In genomic region chrX:69222103-69223090, GRCh38 we compare ENCODE assay signal across 7 cellular contexts. TPM values are rescaled to one million over a fixed set of nuclear protein-coding genes. Genes with fewer than 3 reads are reported as not detected.
DNase-seq lines count a peak whose midpoint lies in the region; ATAC-seq, FAIRE-seq and TF ChIP-seq lines count a peak whose summit lies in the region.

No MANE protein-coding gene starts in this region.

- no peaks in the 10 kb centered on the region for H3K27me3 Mint-ChIP-seq in activated T-helper 17 cell treated with anti-CD3 and anti-CD28 coated beads, Interleukin-2, amount 50 U/mL, for 72 hours

- intact Hi-C loops in testis (cut with DNase I; ENCODE audit: low total_unique reads), result loop anchor here (5.0 kb wide), 1 partner anchor 400 kb away; no protein-coding TSS in a partner anchor

- TF ChIP-seq CTCF in Peyer's patch (IDR thresholded peaks at IDR 0.05) (peak; percentile 19 to 69 (median 62)), testis (IDR thresholded peaks at IDR 0.05) (peak; percentile 70 to 78 (median 73))

- H3K9me3 ChIP-seq in HUES64 (ENCODE audit: insufficient read depth, low read depth, low read length) (no peaks in the 10 kb centered on the region), Peyer's patch (no peaks in the 10 kb centered on the region), testis (no peaks in the 10 kb centered on the region)

- peak; percentile 65 for DNase-seq in GM12892 (ENCODE audit: insufficient read length)
- peak; percentile 47 to 78 (median 70) for DNase-seq in Peyer's patch
- peak; percentile 35 for DNase-seq in foreskin melanocyte
- peak in 53 of 56 donors; percentile 0 to 83 (median 45) for DNase-seq in nucleus accumbens (lab: John Stamatoyannopoulos, UW)
- peak; percentile 79 for DNase-seq in testis

- H3K9me3 Mint-ChIP-seq in activated T-helper 17 cell treated with anti-CD3 and anti-CD28 coated beads, Interleukin-2, amount 50 U/mL, for 72 hours, result no peaks in the 10 kb centered on the region

- H3K36me3 Mint-ChIP-seq in activated T-helper 17 cell treated with anti-CD3 and anti-CD28 coated beads, Interleukin-2, amount 50 U/mL, for 72 hours (ENCODE audit: low read depth), result no peaks in the 10 kb centered on the region

- H3K27ac Mint-ChIP-seq in activated T-helper 17 cell treated with anti-CD3 and anti-CD28 coated beads, Interleukin-2, amount 50 U/mL, for 72 hours, result no peak overlapping the region

- ATAC-seq in activated T-helper 17 cell treated with anti-CD3 and anti-CD28 coated beads, Interleukin-2, amount 50 U/mL, for 72 hours (replicated peaks), result peak; percentile 73

- no peak for TF ChIP-seq POLR2A in GM12892 (IDR thresholded peaks at IDR 0.05; ENCODE audit: low read depth, low read length)
- no peak for TF ChIP-seq POLR2A in Peyer's patch (IDR thresholded peaks at IDR 0.05)
- no peak for TF ChIP-seq POLR2A in testis (IDR thresholded peaks at IDR 0.05)

- peak; percentile 46 for FAIRE-seq in GM12892 (lab: Jason Lieb, UNC)

- H3K27ac ChIP-seq in HUES64 (ENCODE audit: low read depth, low read length) (peak overlapping the region; percentile 88; the same call in 1 of the 2 replicates), Peyer's patch (no peak overlapping the region), testis (no peak overlapping the region)

- H3K4me3 Mint-ChIP-seq in activated T-helper 17 cell treated with anti-CD3 and anti-CD28 coated beads, Interleukin-2, amount 50 U/mL, for 72 hours, result no peak overlapping the region

- no peaks in the 10 kb centered on the region for H3K36me3 ChIP-seq in HUES64 (ENCODE audit: insufficient read depth, low read length)
- no peaks in the 10 kb centered on the region for H3K36me3 ChIP-seq in Peyer's patch
- H3K36me3 ChIP-seq in testis (ENCODE audit: low read depth, missing control alignments), result no peaks in the 10 kb centered on the region

- peaks cover 32% of the 10 kb centered on the region for H3K27me3 ChIP-seq in HUES64 (ENCODE audit: insufficient read depth, low read length)
- H3K27me3 ChIP-seq in Peyer's patch, result no peaks in the 10 kb centered on the region
- no peaks in the 10 kb centered on the region for H3K27me3 ChIP-seq in testis

- H3K4me1 ChIP-seq in HUES64 (ENCODE audit: insufficient read depth, low read length) (peaks cover 10% of the 10 kb centered on the region), Peyer's patch (no peaks in the 10 kb centered on the region), testis (no peaks in the 10 kb centered on the region)

- WGBS in HUES64, result 2% methylated on average over 11 of the region's 12 CpGs
- 21 to 31% methylated on average over 4 to 12 of the region's 12 CpGs for WGBS in testis, 2 donors

- H3K9ac ChIP-seq in HUES64 (ENCODE audit: low read depth, low read length), result 0 out of 2 replicates have a peak overlapping the region, but pooled peaks have one; percentile 47

- H3K4me1 Mint-ChIP-seq in activated T-helper 17 cell treated with anti-CD3 and anti-CD28 coated beads, Interleukin-2, amount 50 U/mL, for 72 hours, result no peaks in the 10 kb centered on the region

- H3K4me3 ChIP-seq in HUES64 (ENCODE audit: low read length) (peak overlapping the region; percentile 16; the same call in 1 of the 2 replicates), Peyer's patch (no peak overlapping the region), testis (no peak overlapping the region)

RNA-seq across cellular contexts. Expression of gene PJA1, which starts 57.1 kb away (rescaled TPM):
- 8.3 TPM for polyA plus RNA-seq in GM12892 (2012; ENCODE audit: missing spikeins)
- polyA plus RNA-seq in HUES64 (2013, experiment 1 of 2), result 43.3 TPM
- polyA plus RNA-seq in HUES64 (2013, experiment 2 of 2), result 50.7 TPM
- total RNA-seq in Peyer's patch, result 10 to 100 TPM in 1 of 4 donors, 1 to 10 TPM in 3; 4.2 to 50.3 (median 6.1) TPM
- total RNA-seq in activated T-helper 17 cell treated with anti-CD3 and anti-CD28 coated beads, Interleukin-2, amount 50 U/mL, for 72 hours, result 10 to 100 TPM; 13.6 to 21.3 TPM
- 100 to 1,000 TPM in 1 of 2 donors, 10 to 100 TPM in 1; 56.6 to 101 TPM for total RNA-seq in testis
- 61.8 TPM for polyA plus RNA-seq in testis (ENCODE audit: insufficient read depth, low read depth, low replicate concordance)
